Comparison of ENCODE assay signal across 18 cellular contexts in genomic region chr1:35650416-35650815, GRCh38. TPM values are rescaled to one million over a fixed set of nuclear protein-coding genes. Genes with fewer than 3 reads are reported as not detected.
DNase-seq lines count a peak whose midpoint lies in the region; ATAC-seq and TF ChIP-seq lines count a peak whose summit lies in the region.
"Had no signal": no experiment of that assay in that cellular context is flagged by ENCODE, and none has a peak within 500 bp of the region (broad histone marks: within the 10 kb centered on the region; RNA-seq: fewer than 3 reads in every experiment).

No MANE protein-coding gene starts in this region.

- peak in 2 of 5 donors; percentile 45 to 59 for DNase-seq in heart left ventricle
- DNase-seq in right atrium auricular region (ENCODE audit: low spot score): no peak
- peak; percentile 50 for DNase-seq in NCI-H2029 treated with DMSO at 0.1 percent for 48 hours (lab: John Stamatoyannopoulos, UW)
- peak; percentile 91 for DNase-seq in SK-MEL-5 (ENCODE audit: low read depth, low spot score)
- DNase-seq in effector CD8-positive, alpha-beta T cell (lab: John Stamatoyannopoulos, UW): no peak
- no peak for DNase-seq in GOT3 (lab: John Stamatoyannopoulos, UW)
- DNase-seq: CD8-positive, alpha-beta T cell; GDM1; HCEC 1CT; Kasumi-1; MM.1S; NCI-H1092; NCI-H2171; NCI-H446 treated with DMSO at 0.1 percent for 48 hours; NCI-H748 treated with DMSO at 0.1 percent for 48 hours; PC-3 had no signal

- no peak for TF ChIP-seq POLR2A in heart left ventricle (IDR thresholded peaks at IDR 0.05)

- peaks cover 0 to 5% (median 0%) of the 10 kb centered on the region in 9 donors for H3K27me3 ChIP-seq in heart left ventricle
- H3K27me3 ChIP-seq in right atrium auricular region: no peaks in the 10 kb centered on the region
- H3K27me3 ChIP-seq: BLaER1 had no signal

- no peak for TF ChIP-seq CTCF in heart left ventricle (IDR thresholded peaks at IDR 0.05)
- no peak for TF ChIP-seq CTCF in right atrium auricular region (IDR thresholded peaks at IDR 0.05)

- H3K36me3 ChIP-seq in heart left ventricle (no peaks in the 10 kb centered on the region), right atrium auricular region (no peaks in the 10 kb centered on the region)
- H3K36me3 ChIP-seq: BLaER1 had no signal

- ATAC-seq in heart left ventricle (peak in 3 of 4 donors; percentile 59 to 86 (median 85)), GM18502 (IDR thresholded peaks at IDR 0.05; ENCODE audit: poor library complexity, unreplicated experiment) (no peak)
- ATAC-seq: CD8-positive, alpha-beta T cell; PC-3 had no signal

- H3K4me1 ChIP-seq in heart left ventricle: no peaks in the 10 kb centered on the region
- no peaks in the 10 kb centered on the region for H3K4me1 ChIP-seq in right atrium auricular region
- H3K4me1 ChIP-seq: BLaER1 had no signal

- H3K9me3 ChIP-seq in heart left ventricle: no peaks in the 10 kb centered on the region
- H3K9me3 ChIP-seq in right atrium auricular region: no peaks in the 10 kb centered on the region
- H3K9me3 ChIP-seq: BLaER1 had no signal

- intact Hi-C loops in heart left ventricle (cut with DNase I): no loop called here

- H3K4me3 ChIP-seq in heart left ventricle (no peak overlapping the region), right atrium auricular region (no peak overlapping the region)
- H3K4me3 ChIP-seq: BLaER1 had no signal

- WGBS in heart left ventricle, 4 donors: 52 to 64% (median 62%) methylated on average over 3 of the region's 3 CpGs

- H3K27ac ChIP-seq in heart left ventricle (no peak overlapping the region), right atrium auricular region (no peak overlapping the region)
- H3K27ac ChIP-seq: BLaER1 had no signal

- in situ Hi-C loops in SK-MEL-5 (cut with HindIII; ENCODE audit: low pct_unique_long_range_greater_than_20kb, low sequenced_read_pairs): no loop called here

RNA-seq across cellular contexts. Expression of gene PSMB2, which starts 9.1 kb away (rescaled TPM):
- 10 to 100 TPM; 36.3 to 60.0 (median 41.7) TPM for total RNA-seq in heart left ventricle
- 10 to 100 TPM; 41.1 to 50.5 TPM for polyA plus RNA-seq in heart left ventricle
- 10 to 100 TPM; 30.4 to 31.7 TPM for total RNA-seq in right atrium auricular region
- total RNA-seq in SK-MEL-5 (2014; rRNA removed; shearing (Covaris generic)): 28.3 and 33.7 TPM in 2 replicates
- polyA plus RNA-seq in SK-MEL-5 (2015; cell fraction: cytosol; rRNA removed): 57.0 and 64.1 TPM in 2 replicates
- polyA plus RNA-seq in SK-MEL-5 (2015; cell fraction: nucleus; rRNA removed): 16.8 and 19.5 TPM in 2 replicates

Comparison
In these comparisons a context has a peak if more than half of its experiments do, and no peak if none do; other contexts are left out.
1. DNase-seq: peak in NCI-H2029 treated with DMSO at 0.1 percent for 48 hours (single experiment) and SK-MEL-5 (single experiment); none in right atrium auricular region (single experiment), effector CD8-positive, alpha-beta T cell (single experiment) and GOT3 (single experiment).